ENCODE assay signal across 9 cellular contexts in the genomic region with DNA sequence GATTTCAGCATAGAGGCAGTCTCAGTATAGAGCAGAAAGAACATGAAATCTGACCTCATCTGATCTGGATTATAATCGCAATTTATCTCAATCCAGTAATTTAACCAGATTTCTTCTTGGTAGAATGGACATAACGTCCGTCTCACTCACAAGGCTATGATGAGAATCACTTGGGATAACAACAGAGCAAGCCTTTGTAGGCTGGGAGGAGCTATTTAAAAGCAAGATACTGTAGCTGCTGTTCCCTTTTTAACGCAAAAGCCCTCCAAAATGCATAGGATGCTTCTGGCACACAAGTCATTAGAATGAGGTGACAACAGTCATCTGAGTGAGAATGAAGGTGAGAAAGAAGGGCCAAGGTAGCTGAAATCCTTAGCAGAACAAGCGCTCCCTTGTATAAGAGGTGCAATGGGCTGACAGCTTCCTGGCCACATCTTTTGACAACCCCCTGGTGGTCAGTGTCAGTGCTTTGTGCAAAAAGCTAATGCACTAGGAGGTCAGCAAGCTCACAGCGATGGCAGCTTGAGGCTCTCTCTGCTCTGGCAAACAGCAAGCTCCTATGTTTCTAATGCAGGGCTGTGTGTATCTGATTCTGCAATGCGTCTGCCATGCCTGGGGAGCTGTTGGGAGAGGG. TPM values are rescaled to one million over a fixed set of nuclear protein-coding genes. Genes with fewer than 3 reads are reported as not detected.
A peak's percentile ranks its signal among the peaks of the same experiment; 100 is the strongest.
DNase-seq lines count a peak whose midpoint lies in the region; ATAC-seq and TF ChIP-seq lines count a peak whose summit lies in the region.
"Had no signal": no experiment of that assay in that cellular context is flagged by ENCODE, and none has a peak within 500 bp of the region (broad histone marks: within the 10 kb centered on the region; RNA-seq: fewer than 3 reads in every experiment).

No MANE protein-coding gene starts in this region.

- H3K4me1 ChIP-seq in hepatocyte (ENCODE audit: insufficient read depth), result no peaks in the 10 kb centered on the region

- DNase-seq in hepatocyte (ENCODE audit: low spot score) (peak; percentile 64), sciatic nerve (ENCODE audit: low spot score) (no peak), hippocampal formation (lab: John Stamatoyannopoulos, UW) (no peak)
- no peak for DNase-seq in activated CD8-positive, alpha-beta memory T cell treated with anti-CD3 and anti-CD28 coated beads, Interleukin-2, amount 10 ng/mL, durations not matched to agents 7 days and 5 days
- DNase-seq: stimulated activated CD4-positive, alpha-beta T cell treated with anti-CD3 and anti-CD28 coated beads, Interleukin-4, amount 100 ng/mL, for 1 hour had no signal

- no peaks in the 10 kb centered on the region for H3K9me2 ChIP-seq in hepatocyte (replicated peaks; ENCODE audit: insufficient read depth)

- H3K79me2 ChIP-seq in hepatocyte, result peaks cover 2% of the 10 kb centered on the region

- peaks cover 12% of the 10 kb centered on the region for H3K27me3 Mint-ChIP-seq in activated CD8-positive, alpha-beta memory T cell treated with anti-CD3 and anti-CD28 coated beads, Interleukin-2, amount 10 ng/mL, durations not matched to agents 7 days and 5 days

- H3K9me3 ChIP-seq in hepatocyte (ENCODE audit: low read depth), result no peaks in the 10 kb centered on the region

- H2AFZ ChIP-seq in hepatocyte, result no peak overlapping the region

- peak; percentile 30 for TF ChIP-seq CTCF in 22Rv1 (IDR thresholded peaks at IDR 0.05)
- peak; percentile 35; the same call in 1 of the 2 replicates for TF ChIP-seq CTCF in GM12874 (IDR thresholded peaks at IDR 0.05; ENCODE audit: insufficient read depth, low read depth, low read length)
- TF ChIP-seq CTCF in hepatocyte (IDR thresholded peaks at IDR 0.05; ENCODE audit: poor library complexity), result peak; percentile 43

- H4K20me1 ChIP-seq in hepatocyte (ENCODE audit: insufficient read depth, poor library complexity, severe bottlenecking), result no peaks in the 10 kb centered on the region

- intact Hi-C loops in sciatic nerve (cut with DNase I), result no loop called here

- no peaks in the 10 kb centered on the region for H3K36me3 Mint-ChIP-seq in activated CD8-positive, alpha-beta memory T cell treated with anti-CD3 and anti-CD28 coated beads, Interleukin-2, amount 10 ng/mL, durations not matched to agents 7 days and 5 days

- H3K27ac Mint-ChIP-seq in activated CD8-positive, alpha-beta memory T cell treated with anti-CD3 and anti-CD28 coated beads, Interleukin-2, amount 10 ng/mL, durations not matched to agents 7 days and 5 days, result no peak overlapping the region

- no peaks in the 10 kb centered on the region for H3K4me1 Mint-ChIP-seq in activated CD8-positive, alpha-beta memory T cell treated with anti-CD3 and anti-CD28 coated beads, Interleukin-2, amount 10 ng/mL, durations not matched to agents 7 days and 5 days

- H3K27me3 ChIP-seq in hepatocyte, result no peaks in the 10 kb centered on the region

- no peaks in the 10 kb centered on the region for H3K9me3 Mint-ChIP-seq in activated CD8-positive, alpha-beta memory T cell treated with anti-CD3 and anti-CD28 coated beads, Interleukin-2, amount 10 ng/mL, durations not matched to agents 7 days and 5 days (ENCODE audit: low read depth)

- 58% methylated on average over 7 of the region's 7 CpGs for WGBS in hepatocyte (ENCODE audit: low lambda C conversion rate, missing lambda C conversion rate)

- H3K36me3 ChIP-seq in hepatocyte (replicated peaks; ENCODE audit: insufficient read depth, low read depth), result no peaks in the 10 kb centered on the region

- H3K4me3 ChIP-seq in hepatocyte, result no peak overlapping the region

- H3K27ac ChIP-seq in 22Rv1, result no peak overlapping the region
- no peak overlapping the region for H3K27ac ChIP-seq in hepatocyte

- H3K4me3 Mint-ChIP-seq in activated CD8-positive, alpha-beta memory T cell treated with anti-CD3 and anti-CD28 coated beads, Interleukin-2, amount 10 ng/mL, durations not matched to agents 7 days and 5 days, result no peak overlapping the region

- no peak overlapping the region for H3K4me2 ChIP-seq in hepatocyte

- ATAC-seq in SK-N-SH treated with all-trans-retinoic acid at 6 μM for 48 hours, result peak; percentile 95
- ATAC-seq in sciatic nerve, result no peak
- ATAC-seq in activated CD8-positive, alpha-beta memory T cell treated with anti-CD3 and anti-CD28 coated beads, Interleukin-2, amount 10 ng/mL, durations not matched to agents 7 days and 5 days, result no peak
- no peak for ATAC-seq in GM18907 (IDR thresholded peaks at IDR 0.05; ENCODE audit: unreplicated experiment)

- CTCF ChIA-PET in activated CD8-positive, alpha-beta memory T cell treated with anti-CD3 and anti-CD28 coated beads, Interleukin-2, amount 10 ng/mL, durations not matched to agents 7 days and 5 days (lab: Charles Lee), result no interaction called here

TF ChIP-seq in SK-N-SH treated with all-trans-retinoic acid at 6 μM for 48 hours, 23 proteins besides CTCF, POLR2A, EP300 and RAD21:
- TF ChIP-seq PPARA (CRISPR knock-in tag; IDR thresholded peaks at IDR 0.05; ENCODE audit: borderline replicate concordance) (no peak), ARNTL (CRISPR knock-in tag; IDR thresholded peaks at IDR 0.05; ENCODE audit: borderline replicate concordance, low read depth) (no peak), ZNF70 (CRISPR knock-in tag; IDR thresholded peaks at IDR 0.05) (no peak)

RNA-seq across cellular contexts. Expression of a gene that starts 16.4 kb away (rescaled TPM):
- total RNA-seq in hepatocyte, result 3.2 and 5.7 TPM in 2 replicates
- polyA plus RNA-seq in hepatocyte, result 2.2 and 3.7 TPM in 2 replicates
- 2.7 TPM for total RNA-seq in sciatic nerve
- not detected for total RNA-seq in activated CD8-positive, alpha-beta memory T cell treated with anti-CD3 and anti-CD28 coated beads, Interleukin-2, amount 10 ng/mL, durations not matched to agents 7 days and 5 days
